4 cellular contexts compared by ENCODE assay signal in genomic region chr4:106321168-106321567, GRCh38. TPM values are rescaled to one million over a fixed set of nuclear protein-coding genes. Genes with fewer than 3 reads are reported as not detected.
"Had no signal": no experiment of that assay in that cellular context is flagged by ENCODE, and none has a peak within 500 bp of the region (broad histone marks: within the 10 kb centered on the region; RNA-seq: fewer than 3 reads in every experiment).

No MANE protein-coding gene starts in this region.

RNA-seq across cellular contexts. Expression of gene GIMD1, which starts 47.4 kb away (rescaled TPM):
- total RNA-seq: M059J, Right ventricle myocardium superior, SJSA1 had no signal
- polyA plus RNA-seq: SK-N-SH had no signal
